Comparison of ENCODE assay signal across 29 cellular contexts in genomic region chr2:47918043-47918442, GRCh38.
"Had no signal": no experiment of that assay in that cellular context is flagged by ENCODE, and none has a peak within 500 bp of the region (broad histone marks: within the 10 kb centered on the region; RNA-seq: fewer than 3 reads in every experiment).

No MANE protein-coding gene starts in this region.

- H3K27me3 Mint-ChIP-seq: stimulated activated naive B cell treated with anti-CD40 and anti-IgM and Interleukin-4, amounts not matched to agents 10 μg/mL and 1 μg/mL and 100 μg/mL, for 72 hours; stimulated activated naive CD8-positive, alpha-beta T cell treated with anti-CD3 and anti-CD28 coated beads, Interleukin-15, amount 100 ng/mL, for 72 hours; type B pancreatic cell had no signal

- H3K36me3 Mint-ChIP-seq: natural killer cell; stimulated activated effector memory CD8-positive, alpha-beta T cell treated with anti-CD3 and anti-CD28 coated beads, Interleukin-12 subunit alpha, Interleukin-12 subunit beta, amount 100 ng/mL, for 72 hours; type B pancreatic cell had no signal

- H3K27ac ChIP-seq: neural progenitor cell, ovary, parathyroid adenoma, psoas muscle, right lobe of liver, sigmoid colon, suprapubic skin, testis, tibial artery, transverse colon, upper lobe of right lung, uterus had no signal

- H3K9me3 ChIP-seq: ovary, psoas muscle, right lobe of liver, sigmoid colon, suprapubic skin, testis, tibial artery, transverse colon, upper lobe of right lung, uterus had no signal

- H3K4me3 ChIP-seq: neural progenitor cell, ovary, psoas muscle, right lobe of liver, sigmoid colon, suprapubic skin, testis, tibial artery, transverse colon, upper lobe of right lung, uterus had no signal

- FAIRE-seq: small intestine had no signal

- H3K4me1 ChIP-seq: parathyroid adenoma, psoas muscle, right lobe of liver, sigmoid colon, suprapubic skin, testis, tibial artery, transverse colon, upper lobe of right lung, uterus had no signal

- ATAC-seq: natural killer cell; psoas muscle; right cardiac atrium; right lobe of liver; stimulated activated effector memory CD8-positive, alpha-beta T cell treated with anti-CD3 and anti-CD28 coated beads, Interleukin-12 subunit alpha, Interleukin-12 subunit beta, amount 100 ng/mL, for 72 hours; stimulated activated naive B cell treated with anti-CD40 and anti-IgM and Interleukin-4, amounts not matched to agents 10 μg/mL and 1 μg/mL and 100 μg/mL, for 72 hours; stimulated activated naive CD8-positive, alpha-beta T cell treated with anti-CD3 and anti-CD28 coated beads, Interleukin-15, amount 100 ng/mL, for 72 hours had no signal

- H3K4me2 ChIP-seq: neural progenitor cell had no signal

- H3K9me3 Mint-ChIP-seq: natural killer cell; nephron; neural progenitor cell; stimulated activated effector memory CD8-positive, alpha-beta T cell treated with anti-CD3 and anti-CD28 coated beads, Interleukin-12 subunit alpha, Interleukin-12 subunit beta, amount 100 ng/mL, for 72 hours; stimulated activated naive B cell treated with anti-CD40 and anti-IgM and Interleukin-4, amounts not matched to agents 10 μg/mL and 1 μg/mL and 100 μg/mL, for 72 hours; stimulated activated naive CD8-positive, alpha-beta T cell treated with anti-CD3 and anti-CD28 coated beads, Interleukin-15, amount 100 ng/mL, for 72 hours; type B pancreatic cell had no signal

- DNase-seq: natural killer cell; occipital lobe; ovary; posterior cingulate gyrus; psoas muscle; right cardiac atrium; right lobe of liver; sigmoid colon; small intestine; stimulated activated CD4-positive, alpha-beta T cell treated with anti-CD3 and anti-CD28 coated beads, Interleukin-15, amount 100 ng/mL, for 24 hours; stimulated activated CD4-positive, alpha-beta T cell treated with anti-CD3 and anti-CD28 coated beads, Interleukin-2, amount 100 ng/mL, for 24 hours; stimulated activated CD4-positive, alpha-beta T cell treated with anti-CD3 and anti-CD28 coated beads, Interleukin-2, amount 100 ng/mL, for 48 hours; stimulated activated CD4-positive, alpha-beta T cell treated with anti-CD3 and anti-CD28 coated beads, Interleukin-4, amount 100 ng/mL, for 24 hours; stimulated activated naive B cell treated with anti-CD40 and anti-IgM and Interleukin-4, amounts not matched to agents 10 μg/mL and 1 μg/mL and 100 μg/mL, for 72 hours; stimulated activated naive CD4-positive, alpha-beta T cell treated with Interleukin-2 at 50 U/mL for 16 hours; stimulated activated naive CD8-positive, alpha-beta T cell treated with anti-CD3 and anti-CD28 coated beads, Interleukin-15, amount 100 ng/mL, for 72 hours; substantia nigra; testis; tibial artery; transverse colon; upper lobe of right lung; uterus had no signal

- H3K27ac Mint-ChIP-seq: natural killer cell; nephron; neural progenitor cell; progenitor cell of endocrine pancreas; stimulated activated effector memory CD8-positive, alpha-beta T cell treated with anti-CD3 and anti-CD28 coated beads, Interleukin-12 subunit alpha, Interleukin-12 subunit beta, amount 100 ng/mL, for 72 hours; stimulated activated naive B cell treated with anti-CD40 and anti-IgM and Interleukin-4, amounts not matched to agents 10 μg/mL and 1 μg/mL and 100 μg/mL, for 72 hours; type B pancreatic cell had no signal

- H3K4me1 Mint-ChIP-seq: natural killer cell; nephron; stimulated activated effector memory CD8-positive, alpha-beta T cell treated with anti-CD3 and anti-CD28 coated beads, Interleukin-12 subunit alpha, Interleukin-12 subunit beta, amount 100 ng/mL, for 72 hours; stimulated activated naive B cell treated with anti-CD40 and anti-IgM and Interleukin-4, amounts not matched to agents 10 μg/mL and 1 μg/mL and 100 μg/mL, for 72 hours had no signal

- H3K4me3 Mint-ChIP-seq: natural killer cell; nephron; neural progenitor cell; stimulated activated effector memory CD8-positive, alpha-beta T cell treated with anti-CD3 and anti-CD28 coated beads, Interleukin-12 subunit alpha, Interleukin-12 subunit beta, amount 100 ng/mL, for 72 hours; stimulated activated naive B cell treated with anti-CD40 and anti-IgM and Interleukin-4, amounts not matched to agents 10 μg/mL and 1 μg/mL and 100 μg/mL, for 72 hours; stimulated activated naive CD8-positive, alpha-beta T cell treated with anti-CD3 and anti-CD28 coated beads, Interleukin-15, amount 100 ng/mL, for 72 hours; type B pancreatic cell had no signal
